11 cellular contexts compared by ENCODE assay signal in genomic region chr11:59857444-59858434, GRCh38. TPM values are rescaled to one million over a fixed set of nuclear protein-coding genes. Genes with fewer than 3 reads are reported as not detected.
DNase-seq lines count a peak whose midpoint lies in the region; ATAC-seq, FAIRE-seq and TF ChIP-seq lines count a peak whose summit lies in the region.
"Had no signal": no experiment of that assay in that cellular context is flagged by ENCODE, and none has a peak within 500 bp of the region (broad histone marks: within the 10 kb centered on the region; RNA-seq: fewer than 3 reads in every experiment).

No MANE protein-coding gene starts in this region.

- no peak for TF ChIP-seq RAD21 in SK-N-SH (IDR thresholded peaks at IDR 0.05; ENCODE audit: low read length)

- H4K20me1 ChIP-seq in SK-N-SH (ENCODE audit: insufficient read depth) (no peaks in the 10 kb centered on the region), astrocyte (ENCODE audit: insufficient read depth, low read length) (no peaks in the 10 kb centered on the region)

- no peak for TF ChIP-seq CTCF in SK-N-SH (IDR thresholded peaks at IDR 0.05)
- TF ChIP-seq CTCF in astrocyte (IDR thresholded peaks at IDR 0.05; ENCODE audit: insufficient read depth, low read depth, low read length) = no peak

- DNase-seq in SK-N-SH (no peak), M059J (ENCODE audit: low read depth) (peak; percentile 80), astrocyte (ENCODE audit: low read depth) (peak; percentile 33), globus pallidus (ENCODE audit: low spot score) (no peak)
- no peak for DNase-seq in natural killer cell treated with Interleukin-12 subunit alpha and Interleukin-12 subunit beta and Interleukin-15 and Interleukin-18, amount 100 ng/mL, for 72 hours (ENCODE audit: low spot score)
- DNase-seq in stimulated activated naive CD4-positive, alpha-beta T cell treated with Interleukin-2 at 50 U/mL for 16 hours (lab: John Stamatoyannopoulos, UW) = no peak
- DNase-seq: IMR-90 had no signal

- POLR2A ChIA-PET in SK-N-SH (lab: Yijun Ruan, JAX) = no interaction called here

- H3K4me1 Mint-ChIP-seq in astrocyte (ENCODE audit: low read depth, unreplicated experiment) = peaks cover 13% of the 10 kb centered on the region
- peaks cover 16 to 20% of the 10 kb centered on the region in 2 donors for H3K4me1 Mint-ChIP-seq in natural killer cell treated with Interleukin-12 subunit alpha and Interleukin-12 subunit beta and Interleukin-15 and Interleukin-18, amount 100 ng/mL, for 72 hours (ENCODE audit: low read depth in 2 of 2)

- WGBS in SK-N-SH (ENCODE audit: low lambda C conversion rate) = 16% methylated on average over 10 of the region's 10 CpGs

- H3K4me2 ChIP-seq in SK-N-SH = no peak overlapping the region
- H3K4me2 ChIP-seq in astrocyte (ENCODE audit: low read length) = peak overlapping the region; percentile 62

- H3K4me3 ChIP-seq in SK-N-SH (ENCODE audit: low read depth in 2 of 2, low read length in 1 of 2) (no peak overlapping the region), astrocyte (ENCODE audit: insufficient read depth, low read depth, low read length) (no peak overlapping the region)

- no peaks in the 10 kb centered on the region for H3K27me3 Mint-ChIP-seq in astrocyte (ENCODE audit: low read depth, unreplicated experiment)
- peaks cover 0 to 4% of the 10 kb centered on the region in 2 donors for H3K27me3 Mint-ChIP-seq in natural killer cell treated with Interleukin-12 subunit alpha and Interleukin-12 subunit beta and Interleukin-15 and Interleukin-18, amount 100 ng/mL, for 72 hours

- H3K9me3 ChIP-seq in SK-N-SH = no peaks in the 10 kb centered on the region
- no peaks in the 10 kb centered on the region for H3K9me3 ChIP-seq in astrocyte (ENCODE audit: insufficient read depth, low read depth, low read length)

- no peak for FAIRE-seq in astrocyte (lab: Jason Lieb, UNC)
- FAIRE-seq: GM12891 had no signal

- CTCF ChIA-PET in SK-N-SH (lab: Yijun Ruan, JAX) = no interaction called here

- H3K27ac Mint-ChIP-seq in astrocyte (ENCODE audit: unreplicated experiment) = peak overlapping the region; percentile 72
- H3K27ac Mint-ChIP-seq in natural killer cell treated with Interleukin-12 subunit alpha and Interleukin-12 subunit beta and Interleukin-15 and Interleukin-18, amount 100 ng/mL, for 72 hours = peak overlapping the region; percentile 12 to 29

- H3K4me1 ChIP-seq in SK-N-SH (ENCODE audit: control insufficient read depth in 1 of 2, insufficient read depth in 2 of 2, low read depth in 1 of 2, low read length in 1 of 2) = peaks cover 0 to 11% of the 10 kb centered on the region in 2 experiments; a peak in 1 of 4 replicates
- H3K4me1 ChIP-seq in astrocyte (ENCODE audit: insufficient read depth, low read length) = peaks cover 9% of the 10 kb centered on the region

- H3K79me2 ChIP-seq in SK-N-SH (ENCODE audit: insufficient read depth) (no peaks in the 10 kb centered on the region), astrocyte (ENCODE audit: insufficient read depth, low read length) (no peaks in the 10 kb centered on the region)

- H3K27me3 ChIP-seq in SK-N-SH (ENCODE audit: insufficient read depth) (peaks cover 8% of the 10 kb centered on the region; the same call in 1 of the 2 replicates), astrocyte (ENCODE audit: insufficient read depth, low read length) (no peaks in the 10 kb centered on the region)

- no peaks in the 10 kb centered on the region for H3F3A ChIP-seq in SK-N-SH (replicated peaks; ENCODE audit: insufficient read depth)

- ATAC-seq in SK-N-SH treated with all-trans-retinoic acid at 6 μM for 48 hours = no peak
- ATAC-seq in natural killer cell treated with Interleukin-12 subunit alpha and Interleukin-12 subunit beta and Interleukin-15 and Interleukin-18, amount 100 ng/mL, for 72 hours = peak in 1 of 2 donors; percentile 83
- ATAC-seq in GM19397 (IDR thresholded peaks at IDR 0.05; ENCODE audit: unreplicated experiment) = no peak
- ATAC-seq: left lobe of liver had no signal

- H3K4me3 Mint-ChIP-seq in astrocyte (ENCODE audit: unreplicated experiment) = no peak overlapping the region
- peak overlapping the region; percentile 47 for H3K4me3 Mint-ChIP-seq in natural killer cell treated with Interleukin-12 subunit alpha and Interleukin-12 subunit beta and Interleukin-15 and Interleukin-18, amount 100 ng/mL, for 72 hours

- H3K36me3 ChIP-seq in SK-N-SH (replicated peaks in 1 of 2; ENCODE audit: control insufficient read depth in 1 of 2, insufficient read depth in 2 of 2, low read length in 1 of 2) = no peaks in the 10 kb centered on the region
- no peaks in the 10 kb centered on the region for H3K36me3 ChIP-seq in astrocyte (ENCODE audit: insufficient read depth, low read length)

- H3K9ac ChIP-seq in SK-N-SH = no peak overlapping the region
- no peak overlapping the region for H3K9ac ChIP-seq in astrocyte (ENCODE audit: low read length)

- no peak for TF ChIP-seq EP300 in SK-N-SH (IDR thresholded peaks at IDR 0.05; ENCODE audit: borderline replicate concordance in 1 of 2, low read depth in 1 of 2, low read length in 1 of 2)

- H3K9me2 ChIP-seq in SK-N-SH = no peaks in the 10 kb centered on the region

- no peak overlapping the region for H3K27ac ChIP-seq in SK-N-SH (ENCODE audit: low read depth in 2 of 2, low read length in 1 of 2)
- peak overlapping the region; percentile 22 for H3K27ac ChIP-seq in astrocyte (ENCODE audit: low read depth, low read length)

- H3K36me3 Mint-ChIP-seq in astrocyte (ENCODE audit: low read depth, unreplicated experiment) = no peaks in the 10 kb centered on the region
- H3K36me3 Mint-ChIP-seq in natural killer cell treated with Interleukin-12 subunit alpha and Interleukin-12 subunit beta and Interleukin-15 and Interleukin-18, amount 100 ng/mL, for 72 hours = no peaks in the 10 kb centered on the region

- peak overlapping the region; percentile 68; the same call in 1 of the 2 replicates for H2AFZ ChIP-seq in SK-N-SH (ENCODE audit: low read depth)
- no peak overlapping the region for H2AFZ ChIP-seq in astrocyte (ENCODE audit: low read depth, low read length)

- H3K9me3 Mint-ChIP-seq in astrocyte (ENCODE audit: unreplicated experiment) = no peaks in the 10 kb centered on the region
- H3K9me3 Mint-ChIP-seq in natural killer cell treated with Interleukin-12 subunit alpha and Interleukin-12 subunit beta and Interleukin-15 and Interleukin-18, amount 100 ng/mL, for 72 hours = no peaks in the 10 kb centered on the region

TF ChIP-seq in SK-N-SH, 30 proteins besides CTCF, POLR2A, EP300 and RAD21 (continues in another document):
- no peak for TF ChIP-seq TAF1 (IDR thresholded peaks at IDR 0.05; ENCODE audit: borderline replicate concordance, low read depth, low read length)
- no peak for TF ChIP-seq MEF2A (IDR thresholded peaks at IDR 0.05; ENCODE audit: borderline replicate concordance, low read depth)
- no peak for TF ChIP-seq FOSL2 (IDR thresholded peaks at IDR 0.05; ENCODE audit: borderline replicate concordance, low read depth)

TF ChIP-seq in SK-N-SH treated with all-trans-retinoic acid at 6 μM for 48 hours, 23 proteins besides CTCF, POLR2A, EP300 and RAD21 (continues in another document):
- no peak for TF ChIP-seq TSHZ2 (CRISPR knock-in tag; IDR thresholded peaks at IDR 0.05)

RNA-seq across cellular contexts. Expression of gene TCN1, which starts 8.5 kb away (rescaled TPM):
- 0.03 TPM in 1 of 2 replicates, not detected in the other for polyA plus RNA-seq in SK-N-SH (2012; rRNA removed)
- polyA plus RNA-seq in SK-N-SH (2012; cell fraction: cytosol; rRNA removed) = not detected in 2 replicates
- polyA plus RNA-seq in SK-N-SH (2012; cell fraction: nucleus; rRNA removed) = not detected in 2 replicates
- total RNA-seq in M059J (2014; rRNA removed; shearing (Covaris generic)) = 0.20 TPM in 1 of 2 replicates, not detected in the other
- 0.45 TPM in 1 of 2 replicates, not detected in the other for total RNA-seq in astrocyte
- not detected for total RNA-seq in natural killer cell treated with Interleukin-12 subunit alpha and Interleukin-12 subunit beta and Interleukin-15 and Interleukin-18, amount 100 ng/mL, for 72 hours
- total RNA-seq: IMR-90 had no signal
- polyA plus RNA-seq: IMR-90 had no signal

RNA-seq across cellular contexts. Expression of gene CBLIF, which starts 12.4 kb away (rescaled TPM):
- polyA plus RNA-seq in SK-N-SH (2012; rRNA removed) = not detected in 2 replicates
- polyA plus RNA-seq in SK-N-SH (2012; cell fraction: cytosol; rRNA removed) = not detected in 2 replicates
- polyA plus RNA-seq in SK-N-SH (2012; cell fraction: nucleus; rRNA removed) = not detected in 2 replicates
- not detected in 2 replicates for total RNA-seq in M059J (2014; rRNA removed; shearing (Covaris generic))
- total RNA-seq in astrocyte = not detected in 2 replicates
- not detected for total RNA-seq in natural killer cell treated with Interleukin-12 subunit alpha and Interleukin-12 subunit beta and Interleukin-15 and Interleukin-18, amount 100 ng/mL, for 72 hours
- total RNA-seq: IMR-90, left lobe of liver had no signal
- polyA plus RNA-seq: IMR-90 had no signal

RNA-seq across cellular contexts. Expression of gene OOSP3, which starts 20.8 kb away (rescaled TPM):
- polyA plus RNA-seq in SK-N-SH (2012; rRNA removed) = not detected in 2 replicates
- not detected in 2 replicates for polyA plus RNA-seq in SK-N-SH (2012; cell fraction: cytosol; rRNA removed)
- not detected in 2 replicates for polyA plus RNA-seq in SK-N-SH (2012; cell fraction: nucleus; rRNA removed)
- total RNA-seq in M059J (2014; rRNA removed; shearing (Covaris generic)) = not detected in 2 replicates
- not detected in 2 replicates for total RNA-seq in astrocyte
- not detected for total RNA-seq in natural killer cell treated with Interleukin-12 subunit alpha and Interleukin-12 subunit beta and Interleukin-15 and Interleukin-18, amount 100 ng/mL, for 72 hours
- total RNA-seq: IMR-90, left lobe of liver had no signal
- polyA plus RNA-seq: IMR-90 had no signal

RNA-seq across cellular contexts. Expression of gene MRPL16, which starts 47.2 kb away (rescaled TPM):
- polyA plus RNA-seq in SK-N-SH (2012; rRNA removed) = 70.1 and 77.6 TPM in 2 replicates
- 83.3 and 91.2 TPM in 2 replicates for polyA plus RNA-seq in SK-N-SH (2012; cell fraction: cytosol; rRNA removed)
- 46.4 and 50.2 TPM in 2 replicates for polyA plus RNA-seq in SK-N-SH (2012; cell fraction: nucleus; rRNA removed)
- 57.2 and 65.7 TPM in 2 replicates for total RNA-seq in M059J (2014; rRNA removed; shearing (Covaris generic))
- 29.7 and 30.9 TPM in 2 replicates for total RNA-seq in astrocyte
- 10 to 100 TPM; 58.7 to 75.5 TPM for total RNA-seq in natural killer cell treated with Interleukin-12 subunit alpha and Interleukin-12 subunit beta and Interleukin-15 and Interleukin-18, amount 100 ng/mL, for 72 hours

Comparison
In these comparisons a context has a peak if more than half of its experiments do, and no peak if none do; other contexts are left out.
1. DNase-seq: peak in M059J (single experiment) and astrocyte (single experiment); none in SK-N-SH (single experiment), natural killer cell treated with Interleukin-12 subunit alpha and Interleukin-12 subunit beta and Interleukin-15 and Interleukin-18, amount 100 ng/mL, for 72 hours (single experiment), stimulated activated naive CD4-positive, alpha-beta T cell treated with Interleukin-2 at 50 U/mL for 16 hours (single experiment) and globus pallidus (single experiment).